ENCODE assay signal across 8 cellular contexts in the genomic region with DNA sequence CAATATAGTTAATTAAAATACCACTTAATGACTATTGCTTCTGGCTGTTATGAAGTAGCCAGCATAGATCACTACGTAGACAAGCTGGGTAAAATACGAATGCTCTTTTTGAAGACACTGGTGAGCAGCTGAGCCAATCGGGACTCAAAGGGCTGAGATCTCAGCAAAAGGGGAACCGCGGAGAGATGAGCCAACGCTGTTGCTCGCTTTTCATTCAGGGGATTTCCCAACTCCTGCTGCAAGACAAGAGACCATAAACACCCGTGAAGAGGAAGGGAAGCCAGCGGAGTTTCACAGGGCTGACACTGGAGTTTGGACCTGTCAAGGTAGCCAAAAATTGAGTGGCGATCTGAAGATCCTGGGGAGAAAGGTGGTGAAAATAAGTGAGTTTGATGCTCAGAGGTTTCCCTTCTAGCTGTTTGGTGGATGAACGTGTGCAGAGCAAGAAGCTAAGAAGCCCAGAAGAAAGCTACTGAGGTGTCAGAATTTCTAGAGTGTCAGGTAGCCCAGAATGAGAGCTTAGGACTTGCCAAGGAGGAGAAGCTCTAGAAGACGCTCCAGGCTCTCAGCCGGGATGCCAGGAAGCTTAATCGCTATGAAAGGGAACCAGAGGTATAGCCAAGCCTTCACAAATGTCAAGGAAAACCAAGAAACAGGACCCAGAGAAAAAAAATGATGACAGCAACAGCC.
A peak's percentile ranks its signal among the peaks of the same experiment; 100 is the strongest.
DNase-seq lines count a peak whose midpoint lies in the region; ATAC-seq, FAIRE-seq and TF ChIP-seq lines count a peak whose summit lies in the region.

No MANE protein-coding gene starts in this region.

- peaks cover 15% of the 10 kb centered on the region for H3K4me1 Mint-ChIP-seq in activated CD4-positive, alpha-beta memory T cell treated with anti-CD3 and anti-CD28 coated beads for 36 hours (ENCODE audit: low read depth)
- peaks cover 5% of the 10 kb centered on the region for H3K4me1 Mint-ChIP-seq in activated CD4-positive, alpha-beta memory T cell treated with anti-CD3 and anti-CD28 coated beads, Interleukin-2, amount 10 ng/mL, durations not matched to agents 7 days and 5 days

- no peak for FAIRE-seq in kidney (lab: Jason Lieb, UNC)

- intact Hi-C loops in activated CD4-positive, alpha-beta memory T cell treated with anti-CD3 and anti-CD28 coated beads for 36 hours (cut with micrococcal nuclease), result no loop called here
- intact Hi-C loops in kidney (cut with DNase I), result no loop called here

- H3K27me3 Mint-ChIP-seq in activated CD4-positive, alpha-beta memory T cell treated with anti-CD3 and anti-CD28 coated beads for 36 hours, result peaks cover 2% of the 10 kb centered on the region
- H3K27me3 Mint-ChIP-seq in activated CD4-positive, alpha-beta memory T cell treated with anti-CD3 and anti-CD28 coated beads, Interleukin-2, amount 10 ng/mL, durations not matched to agents 7 days and 5 days, result peaks cover 12% of the 10 kb centered on the region

- H3K27ac Mint-ChIP-seq in activated CD4-positive, alpha-beta memory T cell treated with anti-CD3 and anti-CD28 coated beads for 36 hours, result no peak overlapping the region
- no peak overlapping the region for H3K27ac Mint-ChIP-seq in activated CD4-positive, alpha-beta memory T cell treated with anti-CD3 and anti-CD28 coated beads, Interleukin-2, amount 10 ng/mL, durations not matched to agents 7 days and 5 days

- POLR2A ChIA-PET in activated CD4-positive, alpha-beta memory T cell treated with anti-CD3 and anti-CD28 coated beads for 36 hours (lab: Charles Lee), result interaction anchor here (0.6 kb wide), 1 partner anchor 132 kb away, joined by 3 read pairs; no protein-coding TSS in a partner anchor
- POLR2A ChIA-PET in activated CD4-positive, alpha-beta memory T cell treated with anti-CD3 and anti-CD28 coated beads, Interleukin-2, amount 10 ng/mL, durations not matched to agents 7 days and 5 days (lab: Charles Lee), result no interaction called here

- H3K27ac ChIP-seq in kidney (ENCODE audit: low read depth in 2 of 2, low read length in 2 of 2), result no peak overlapping the region

- DNase-seq in activated CD4-positive, alpha-beta memory T cell treated with anti-CD3 and anti-CD28 coated beads for 36 hours, result peak; percentile 57
- no peak for DNase-seq in activated CD4-positive, alpha-beta memory T cell treated with anti-CD3 and anti-CD28 coated beads, Interleukin-2, amount 10 ng/mL, durations not matched to agents 7 days and 5 days
- DNase-seq in activated T-cell treated with anti-CD3 and anti-CD28 coated beads for 24 hours (ENCODE audit: low read depth) (peak; percentile 33), kidney (peak; percentile 47), superior temporal gyrus (ENCODE audit: extremely low spot score) (peak; percentile 20), DMS79 (lab: John Stamatoyannopoulos, UW) (no peak), HuH-7 (ENCODE audit: low spot score) (no peak)

- no peaks in the 10 kb centered on the region for H3K36me3 ChIP-seq in kidney (ENCODE audit: control insufficient read depth in 1 of 2, insufficient read depth in 2 of 2, low read length in 2 of 2)

- no peak overlapping the region for H3K4me3 Mint-ChIP-seq in activated CD4-positive, alpha-beta memory T cell treated with anti-CD3 and anti-CD28 coated beads for 36 hours
- H3K4me3 Mint-ChIP-seq in activated CD4-positive, alpha-beta memory T cell treated with anti-CD3 and anti-CD28 coated beads, Interleukin-2, amount 10 ng/mL, durations not matched to agents 7 days and 5 days, result no peak overlapping the region

- CTCF ChIA-PET in activated CD4-positive, alpha-beta memory T cell treated with anti-CD3 and anti-CD28 coated beads for 36 hours (lab: Charles Lee), result no interaction called here
- CTCF ChIA-PET in activated CD4-positive, alpha-beta memory T cell treated with anti-CD3 and anti-CD28 coated beads, Interleukin-2, amount 10 ng/mL, durations not matched to agents 7 days and 5 days (lab: Charles Lee), result no interaction called here

- no peak overlapping the region for H3K4me3 ChIP-seq in kidney (ENCODE audit: low read length in 2 of 2)

- ATAC-seq in GM21786 (IDR thresholded peaks at IDR 0.05; ENCODE audit: unreplicated experiment), result no peak

- TF ChIP-seq CTCF in kidney (IDR thresholded peaks at IDR 0.05; ENCODE audit: borderline replicate concordance, extremely low read depth, insufficient read depth), result no peak

- H3K4me1 ChIP-seq in kidney (ENCODE audit: control insufficient read depth in 1 of 2, insufficient read depth in 1 of 2, low read depth in 1 of 2, low read length in 2 of 2), result no peaks in the 10 kb centered on the region

- H3K36me3 Mint-ChIP-seq in activated CD4-positive, alpha-beta memory T cell treated with anti-CD3 and anti-CD28 coated beads for 36 hours, result peaks cover 1% of the 10 kb centered on the region
- H3K36me3 Mint-ChIP-seq in activated CD4-positive, alpha-beta memory T cell treated with anti-CD3 and anti-CD28 coated beads, Interleukin-2, amount 10 ng/mL, durations not matched to agents 7 days and 5 days (ENCODE audit: low read depth), result no peaks in the 10 kb centered on the region

- peaks cover 16% of the 10 kb centered on the region for H3K9me3 Mint-ChIP-seq in activated CD4-positive, alpha-beta memory T cell treated with anti-CD3 and anti-CD28 coated beads for 36 hours
- peaks cover 7% of the 10 kb centered on the region for H3K9me3 Mint-ChIP-seq in activated CD4-positive, alpha-beta memory T cell treated with anti-CD3 and anti-CD28 coated beads, Interleukin-2, amount 10 ng/mL, durations not matched to agents 7 days and 5 days

- no peak overlapping the region for H3K9ac ChIP-seq in kidney (ENCODE audit: low read length in 2 of 2)

- H3K9me3 ChIP-seq in kidney (ENCODE audit: control insufficient read depth in 1 of 2, low read length in 2 of 2), result peaks cover 3 to 11% of the 10 kb centered on the region in 2 donors

Comparison
In these comparisons a context has a peak if more than half of its experiments do, and no peak if none do; other contexts are left out.
1. DNase-seq: peak in activated CD4-positive, alpha-beta memory T cell treated with anti-CD3 and anti-CD28 coated beads for 36 hours (single experiment), activated T-cell treated with anti-CD3 and anti-CD28 coated beads for 24 hours (single experiment), kidney (single experiment) and superior temporal gyrus (single experiment); none in activated CD4-positive, alpha-beta memory T cell treated with anti-CD3 and anti-CD28 coated beads, Interleukin-2, amount 10 ng/mL, durations not matched to agents 7 days and 5 days (single experiment), DMS79 (single experiment) and HuH-7 (single experiment).